10 cellular contexts compared by ENCODE assay signal in the genomic region with DNA sequence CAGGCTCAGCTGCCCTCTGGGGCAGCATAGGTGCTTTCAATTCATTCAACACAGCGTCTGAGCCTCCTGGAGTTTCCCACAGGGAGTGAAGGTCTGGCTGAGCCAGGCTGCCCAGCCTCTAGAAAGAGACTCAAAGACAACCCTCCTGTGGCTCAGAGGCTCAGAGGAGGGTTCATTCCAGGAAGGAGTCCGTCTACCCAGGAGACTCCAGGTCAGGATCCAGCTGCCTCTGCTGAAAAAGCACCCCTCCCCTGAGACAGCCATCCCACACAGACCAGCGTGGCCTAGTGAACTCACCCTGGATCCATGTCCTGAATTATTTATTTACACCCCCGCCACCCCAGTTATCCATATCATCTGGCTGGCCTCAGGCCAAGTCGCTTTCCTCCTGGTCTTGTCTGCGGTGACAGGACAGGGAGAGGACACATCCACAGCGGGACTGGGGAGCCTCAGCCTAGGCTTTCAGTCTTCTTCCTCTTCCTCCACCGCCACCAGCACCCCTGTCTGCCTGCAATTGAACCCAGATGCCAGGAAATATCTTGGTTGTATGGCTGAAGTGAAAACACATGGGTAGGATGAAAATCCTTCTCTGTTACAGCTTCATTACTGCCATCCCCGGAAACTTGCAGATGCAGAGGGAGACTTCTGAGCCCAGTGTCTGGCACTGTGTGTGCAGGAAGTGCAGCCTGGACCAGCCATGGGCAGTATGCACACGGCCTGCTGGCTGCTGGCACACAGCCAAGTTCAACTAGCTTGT. TPM values are rescaled to one million over a fixed set of nuclear protein-coding genes. Genes with fewer than 3 reads are reported as not detected.
DNase-seq lines count a peak whose midpoint lies in the region; ATAC-seq lines count a peak whose summit lies in the region.
"Had no signal": no experiment of that assay in that cellular context is flagged by ENCODE, and none has a peak within 500 bp of the region (broad histone marks: within the 10 kb centered on the region; RNA-seq: fewer than 3 reads in every experiment).

No MANE protein-coding gene starts in this region.

- intact Hi-C loops in cardiac septum (cut with DNase I), result no loop called here

- H3K27ac Mint-ChIP-seq in T-helper 17 cell, result peak overlapping the region; percentile 32
- H3K27ac Mint-ChIP-seq in T-helper 2 cell treated with Interferon-gamma antibody and Interleukin-4, amounts not matched to agents 5 μg/mL and 100 μg/mL, for 36 hours, result no peak overlapping the region

- H3K27me3 Mint-ChIP-seq in T-helper 17 cell, result peaks cover 24% of the 10 kb centered on the region
- peaks cover 7% of the 10 kb centered on the region for H3K27me3 Mint-ChIP-seq in T-helper 2 cell treated with Interferon-gamma antibody and Interleukin-4, amounts not matched to agents 5 μg/mL and 100 μg/mL, for 36 hours (ENCODE audit: low read depth)

- H3K4me1 Mint-ChIP-seq in T-helper 17 cell, result peaks cover 3% of the 10 kb centered on the region
- H3K4me1 Mint-ChIP-seq in T-helper 2 cell treated with Interferon-gamma antibody and Interleukin-4, amounts not matched to agents 5 μg/mL and 100 μg/mL, for 36 hours (ENCODE audit: low read depth), result no peaks in the 10 kb centered on the region

- DNase-seq in NCI-H1417 (lab: John Stamatoyannopoulos, UW) (peak; percentile 3 to 72 (median 43)), NCI-H1417 treated with DMSO at 0.1 percent for 48 hours (lab: John Stamatoyannopoulos, UW) (no peak), T-helper 17 cell (no peak), cardiac septum (ENCODE audit: low spot score) (peak; percentile 80), stromal cell of bone marrow (ENCODE audit: low read depth) (peak; percentile 24)
- no peak for DNase-seq in T-helper 2 cell treated with Interferon-gamma antibody and Interleukin-4, amounts not matched to agents 5 μg/mL and 100 μg/mL, for 36 hours (ENCODE audit: low spot score)
- DNase-seq: T1000 had no signal

- no peaks in the 10 kb centered on the region for H3K9me3 Mint-ChIP-seq in T-helper 2 cell treated with Interferon-gamma antibody and Interleukin-4, amounts not matched to agents 5 μg/mL and 100 μg/mL, for 36 hours

- H3K4me3 Mint-ChIP-seq in T-helper 17 cell, result no peak overlapping the region
- no peak overlapping the region for H3K4me3 Mint-ChIP-seq in T-helper 2 cell treated with Interferon-gamma antibody and Interleukin-4, amounts not matched to agents 5 μg/mL and 100 μg/mL, for 36 hours

- H3K36me3 Mint-ChIP-seq in T-helper 17 cell (ENCODE audit: low read depth), result no peaks in the 10 kb centered on the region
- H3K36me3 Mint-ChIP-seq in T-helper 2 cell treated with Interferon-gamma antibody and Interleukin-4, amounts not matched to agents 5 μg/mL and 100 μg/mL, for 36 hours (ENCODE audit: low read depth), result no peaks in the 10 kb centered on the region

- H3K9me3 ChIP-seq in T-helper 17 cell (ENCODE audit: control insufficient read depth, low read length, poor library complexity, severe bottlenecking), result no peaks in the 10 kb centered on the region
- H3K9me3 ChIP-seq: A549 had no signal

- ATAC-seq in T-helper 17 cell (no peak), GM21515 (IDR thresholded peaks at IDR 0.05; ENCODE audit: unreplicated experiment) (no peak), GM19035 (IDR thresholded peaks at IDR 0.05; ENCODE audit: unreplicated experiment) (no peak)
- ATAC-seq: A549 had no signal

RNA-seq across cellular contexts. Expression of a gene that starts 44.0 kb away (rescaled TPM):
- total RNA-seq in T-helper 17 cell (not detected), cardiac septum (9.5 TPM)

Comparison
In these comparisons a context has a peak if more than half of its experiments do, and no peak if none do; other contexts are left out.
1. DNase-seq: peak in NCI-H1417 (3 of 3), cardiac septum (single experiment) and stromal cell of bone marrow (single experiment); none in NCI-H1417 treated with DMSO at 0.1 percent for 48 hours (single experiment), T-helper 17 cell (0 of 3) and T-helper 2 cell treated with Interferon-gamma antibody and Interleukin-4, amounts not matched to agents 5 μg/mL and 100 μg/mL, for 36 hours (single experiment).
2. RNA of a gene that starts 44.0 kb away (total RNA-seq): 9.5 TPM in cardiac septum (single experiment); not detected in T-helper 17 cell; every median in the first group is over 10 times any median in the second.